Comparison of ENCODE assay signal across 23 cellular contexts in genomic region chr5:54997081-54997480, GRCh38. TPM values are rescaled to one million over a fixed set of nuclear protein-coding genes. Genes with fewer than 3 reads are reported as not detected.
"Had no signal": no experiment of that assay in that cellular context is flagged by ENCODE, and none has a peak within 500 bp of the region (broad histone marks: within the 10 kb centered on the region; RNA-seq: fewer than 3 reads in every experiment).

No MANE protein-coding gene starts in this region.

- H3K9me3 ChIP-seq: sigmoid colon, testis, tibial nerve, upper lobe of right lung had no signal

- H3K36me3 ChIP-seq: sigmoid colon, tibial nerve, upper lobe of right lung had no signal

- H3K27ac Mint-ChIP-seq: stimulated activated memory B cell treated with anti-CD40 and anti-IgM and Interleukin-4, amounts not matched to agents 10 μg/mL and 1 μg/mL and 100 μg/mL, for 72 hours; stimulated activated naive CD8-positive, alpha-beta T cell treated with anti-CD3 and anti-CD28 coated beads, Interleukin-15, amount 100 ng/mL, for 72 hours had no signal

- H3K27ac ChIP-seq: foreskin keratinocyte, sigmoid colon, testis, tibial nerve, upper lobe of right lung had no signal

- H3K27me3 Mint-ChIP-seq: naive thymus-derived CD8-positive, alpha-beta T cell; stimulated activated naive CD8-positive, alpha-beta T cell treated with anti-CD3 and anti-CD28 coated beads, Interleukin-15, amount 100 ng/mL, for 72 hours had no signal

- H3K4me1 Mint-ChIP-seq: stimulated activated memory B cell treated with anti-CD40 and anti-IgM and Interleukin-4, amounts not matched to agents 10 μg/mL and 1 μg/mL and 100 μg/mL, for 72 hours had no signal

- H3K36me3 Mint-ChIP-seq: naive thymus-derived CD8-positive, alpha-beta T cell; stimulated activated memory B cell treated with anti-CD40 and anti-IgM and Interleukin-4, amounts not matched to agents 10 μg/mL and 1 μg/mL and 100 μg/mL, for 72 hours had no signal

- ATAC-seq: esophagus mucosa; foreskin keratinocyte; left cardiac atrium; left ventricle myocardium superior; naive thymus-derived CD8-positive, alpha-beta T cell; stimulated activated memory B cell treated with anti-CD40 and anti-IgM and Interleukin-4, amounts not matched to agents 10 μg/mL and 1 μg/mL and 100 μg/mL, for 72 hours; stimulated activated naive CD8-positive, alpha-beta T cell treated with anti-CD3 and anti-CD28 coated beads, Interleukin-15, amount 100 ng/mL, for 72 hours; upper lobe of right lung had no signal

- H3K4me1 ChIP-seq: sigmoid colon, testis, tibial nerve, upper lobe of right lung had no signal

- DNase-seq: effector memory CD4-positive, alpha-beta T cell; foreskin keratinocyte; kidney; left cardiac atrium; left ventricle myocardium superior; mesendoderm; naive thymus-derived CD8-positive, alpha-beta T cell; posterior cingulate gyrus; sigmoid colon; stimulated activated CD4-positive, alpha-beta T cell treated with anti-CD3 and anti-CD28 coated beads, Interleukin-4, amount 100 ng/mL, for 24 hours; stimulated activated naive CD8-positive, alpha-beta T cell treated with anti-CD3 and anti-CD28 coated beads, Interleukin-15, amount 100 ng/mL, for 72 hours; testis; upper lobe of right lung had no signal

- FAIRE-seq: endometrium, kidney had no signal

- H3K27me3 ChIP-seq: foreskin keratinocyte, sigmoid colon, testis, tibial nerve, upper lobe of right lung had no signal

- H3K4me3 ChIP-seq: lung, sigmoid colon, testis, tibial nerve, upper lobe of right lung had no signal

- H3K4me3 Mint-ChIP-seq: naive thymus-derived CD8-positive, alpha-beta T cell; stimulated activated memory B cell treated with anti-CD40 and anti-IgM and Interleukin-4, amounts not matched to agents 10 μg/mL and 1 μg/mL and 100 μg/mL, for 72 hours; stimulated activated naive CD8-positive, alpha-beta T cell treated with anti-CD3 and anti-CD28 coated beads, Interleukin-15, amount 100 ng/mL, for 72 hours had no signal

RNA-seq across cellular contexts. Expression of gene ESM1, which starts 11.7 kb away (rescaled TPM):
- total RNA-seq: esophagus mucosa; left ventricle myocardium superior; mononuclear cell; naive thymus-derived CD8-positive, alpha-beta T cell; sigmoid colon; subcutaneous adipose tissue had no signal
- polyA plus RNA-seq: neural cell had no signal

RNA-seq across cellular contexts. Expression of gene GZMK, which starts 27.0 kb away (rescaled TPM):
- total RNA-seq: esophagus mucosa, foreskin keratinocyte, osteocyte, pulmonary artery endothelial cell had no signal
- polyA plus RNA-seq: foreskin keratinocyte, neural cell had no signal
